Comparison of ENCODE assay signal across 16 cellular contexts in the genomic region with DNA sequence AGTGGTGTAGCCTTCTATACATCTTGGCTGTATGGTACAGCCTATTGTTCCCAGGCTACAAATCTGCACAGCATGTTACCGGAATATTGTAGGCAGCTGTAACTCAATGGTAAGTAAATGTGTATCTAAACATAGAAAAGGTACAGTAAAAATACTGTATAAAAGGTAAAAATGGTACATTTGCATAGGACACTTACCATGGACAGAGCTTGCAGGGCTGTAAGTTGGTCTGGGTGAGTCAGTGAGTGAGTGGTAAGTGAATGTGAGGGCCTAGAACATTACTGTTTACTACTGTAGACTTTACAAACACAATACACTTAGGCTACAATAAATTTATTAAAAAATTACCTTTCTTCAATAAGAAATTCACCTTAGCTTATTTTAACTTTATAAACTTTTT. TPM values are rescaled to one million over a fixed set of nuclear protein-coding genes. Genes with fewer than 3 reads are reported as not detected.
DNase-seq lines count a peak whose midpoint lies in the region; ATAC-seq and TF ChIP-seq lines count a peak whose summit lies in the region.
"Had no signal": no experiment of that assay in that cellular context is flagged by ENCODE, and none has a peak within 500 bp of the region (broad histone marks: within the 10 kb centered on the region; RNA-seq: fewer than 3 reads in every experiment).

No MANE protein-coding gene starts in this region.

- H3K9me1 ChIP-seq in IMR-90 (ENCODE audit: insufficient read depth, low read length), result no peaks in the 10 kb centered on the region

- in situ Hi-C loops in GM23248 (cut with MboI), result no loop called here
- in situ Hi-C loops in IMR-90 (cut with MboI; ENCODE audit: low sequenced_read_pairs), result no loop called here
- in situ Hi-C loops in GM13976 (cut with MboI; ENCODE audit: low sequenced_read_pairs, unreplicated experiment), result no loop called here

- H3K9ac ChIP-seq in GM23248, result no peak overlapping the region
- no peak overlapping the region for H3K9ac ChIP-seq in IMR-90 (ENCODE audit: low read depth, low read length)

- no peak overlapping the region for H3K4me2 ChIP-seq in GM23248 (ENCODE audit: unreplicated experiment)
- H3K4me2 ChIP-seq in IMR-90 (ENCODE audit: low read depth, low read length), result no peak overlapping the region

- peaks cover 10% of the 10 kb centered on the region in 2 experiments for H3K79me1 ChIP-seq in IMR-90 (ENCODE audit: low read depth in 1 of 2, low read length in 2 of 2)

- no peak overlapping the region for H2BK120ac ChIP-seq in IMR-90 (ENCODE audit: low read depth, low read length)

- H3K27ac ChIP-seq in GM23248 (no peak overlapping the region), IMR-90 (ENCODE audit: insufficient read depth, low read length) (no peak overlapping the region), sigmoid colon (no peak overlapping the region)

- no peak for TF ChIP-seq RAD21 in IMR-90 (IDR thresholded peaks at IDR 0.05; ENCODE audit: low read length)

- H2BK20ac ChIP-seq in IMR-90 (ENCODE audit: low read depth, low read length), result no peak overlapping the region

- no peaks in the 10 kb centered on the region for H3K9me3 ChIP-seq in GM23248 (ENCODE audit: low read depth)
- no peaks in the 10 kb centered on the region for H3K9me3 ChIP-seq in IMR-90 (ENCODE audit: control insufficient read depth, insufficient read depth, low read length)
- H3K9me3 ChIP-seq in sigmoid colon, result no peaks in the 10 kb centered on the region

- no peak for ATAC-seq in IMR-90 (ENCODE audit: low read depth)
- ATAC-seq in GM18520 (IDR thresholded peaks at IDR 0.05; ENCODE audit: unreplicated experiment), result no peak
- ATAC-seq: HCT116, HepG2, K562 had no signal

- intact Hi-C loops in IMR-90 (cut with micrococcal nuclease), result no loop called here
- intact Hi-C loops in sigmoid colon (cut with DNase I), result loop anchor here (10.0 kb wide), 1 partner anchor 159 kb away; no protein-coding TSS in a partner anchor

- no peaks in the 10 kb centered on the region for H3F3A ChIP-seq in GM23248 (ENCODE audit: insufficient read depth)

- H3K4me1 ChIP-seq in GM23248 (ENCODE audit: insufficient read depth), result no peaks in the 10 kb centered on the region
- H3K4me1 ChIP-seq in IMR-90 (ENCODE audit: control insufficient read depth, insufficient read depth, low read length), result no peaks in the 10 kb centered on the region
- H3K4me1 ChIP-seq in sigmoid colon, result peaks cover 0 to 15% (median 10%) of the 10 kb centered on the region in 4 donors

- H3K36me3 ChIP-seq in GM23248 (ENCODE audit: low read depth), result no peaks in the 10 kb centered on the region
- no peaks in the 10 kb centered on the region for H3K36me3 ChIP-seq in IMR-90 (ENCODE audit: control insufficient read depth, insufficient read depth, low read length)
- H3K36me3 ChIP-seq in sigmoid colon, result no peaks in the 10 kb centered on the region

- H2BK15ac ChIP-seq in IMR-90 (ENCODE audit: low read depth, low read length), result no peak overlapping the region

- H3K27me3 ChIP-seq in GM23248 (replicated peaks; ENCODE audit: insufficient read depth), result no peaks in the 10 kb centered on the region
- H3K27me3 ChIP-seq in IMR-90 (ENCODE audit: control insufficient read depth, insufficient read depth, low read length), result no peaks in the 10 kb centered on the region
- H3K27me3 ChIP-seq in sigmoid colon, result no peaks in the 10 kb centered on the region

- no peaks in the 10 kb centered on the region for H3K9me2 ChIP-seq in GM23248 (ENCODE audit: insufficient read depth)

- peak; percentile 2 for DNase-seq in GM23248
- peak; percentile 4 for DNase-seq in IMR-90
- peak; percentile 25 for DNase-seq in NCI-H2081 treated with DMSO at 0.1 percent for 48 hours (lab: John Stamatoyannopoulos, UW)
- peak; percentile 25 for DNase-seq in epithelial cell of esophagus (ENCODE audit: low read depth)
- no peak for DNase-seq in GM13976 (ENCODE audit: low spot score)
- DNase-seq in stimulated activated CD4-positive, alpha-beta T cell treated with anti-CD3 and anti-CD28 coated beads, Interleukin-4, amount 100 ng/mL, for 1 hour, result no peak
- DNase-seq in sigmoid colon, result no peak
- DNase-seq: C1 segment of cervical spinal cord; CD4-positive, alpha-beta memory T cell; COR-L47; DMS153; GF-D8 had no signal

- H4K91ac ChIP-seq in IMR-90 (ENCODE audit: insufficient read depth, low read depth, low read length), result no peak overlapping the region

- H3K79me2 ChIP-seq in GM23248 (ENCODE audit: insufficient read depth), result peaks cover 11% of the 10 kb centered on the region

- H4K8ac ChIP-seq in IMR-90 (ENCODE audit: low read depth in 2 of 2, low read length in 2 of 2), result no peak overlapping the region

- WGBS in GM23248 (ENCODE audit: low coverage in 1 of 2, low lambda C conversion rate in 2 of 2, missing lambda C conversion rate in 2 of 2), 2 experiments, result 89 to 95% methylated on average over 1 of the region's 1 CpG
- no CpG with 5 or more reads among the region's 1 CpG for WGBS in IMR-90 (ENCODE audit: extremely low coverage in 2 of 2, insufficient read length in 1 of 2), 2 experiments
- 99% methylated on average over 1 of the region's 1 CpG for WGBS in sigmoid colon, 2 donors

- no peak for TF ChIP-seq EP300 in sigmoid colon (IDR thresholded peaks at IDR 0.05)

- H2AFZ ChIP-seq in GM23248, result no peak overlapping the region
- no peak overlapping the region for H2AFZ ChIP-seq in IMR-90 (replicated peaks; ENCODE audit: low read length, poor library complexity)

- POLR2A ChIA-PET in IMR-90 (lab: Charles Lee; ENCODE audit: unreplicated experiment), result no interaction called here

- no peak overlapping the region for H3K4ac ChIP-seq in IMR-90 (ENCODE audit: low read depth, low read length)

- no peak overlapping the region for H3K18ac ChIP-seq in IMR-90 (ENCODE audit: low read depth, low read length)

- BruUV-seq in IMR-90 (replicated peaks; lab: Mats Ljungman, UMichigan), result no TSS peak

- TF ChIP-seq CTCF in IMR-90 (conservative IDR thresholded peaks at IDR 0.05; ENCODE audit: low read depth, low read length), result no peak
- no peak for TF ChIP-seq CTCF in epithelial cell of esophagus (IDR thresholded peaks at IDR 0.05; ENCODE audit: insufficient read depth, low read depth, low read length, missing control alignments)
- TF ChIP-seq CTCF in GM13976 (IDR thresholded peaks at IDR 0.05; ENCODE audit: borderline replicate concordance, control extremely low read depth, extremely low read depth, insufficient read depth, missing control alignments), result no peak
- no peak for TF ChIP-seq CTCF in sigmoid colon (IDR thresholded peaks at IDR 0.05)

- no peak overlapping the region for H2AK9ac ChIP-seq in IMR-90 (replicated peaks; ENCODE audit: low read depth, low read length, poor library complexity)

- TF ChIP-seq POLR2A in IMR-90 (IDR thresholded peaks at IDR 0.05; ENCODE audit: low read depth, low read length), result no peak
- TF ChIP-seq POLR2A in sigmoid colon (IDR thresholded peaks at IDR 0.05), result no peak

- no peak overlapping the region for H3K23ac ChIP-seq in IMR-90 (ENCODE audit: low read depth, low read length)

- no peak overlapping the region for H2AK5ac ChIP-seq in IMR-90 (ENCODE audit: low read depth, low read length)

- CTCF ChIA-PET in IMR-90 (lab: Yijun Ruan, JAX), result no interaction called here

- H3K14ac ChIP-seq in IMR-90 (replicated peaks; ENCODE audit: low read depth, low read length), result no peak overlapping the region

- dilution Hi-C loops in IMR-90 (cut with HindIII; ENCODE audit: low sequenced_read_pairs, unreplicated experiment), result no loop called here

- no peak overlapping the region for H4K5ac ChIP-seq in IMR-90 (ENCODE audit: low read depth, low read length)

- no peaks in the 10 kb centered on the region for H4K20me1 ChIP-seq in GM23248 (ENCODE audit: insufficient read depth)
- no peaks in the 10 kb centered on the region for H4K20me1 ChIP-seq in IMR-90 (ENCODE audit: insufficient read depth, low read length)

- H3K4me3 ChIP-seq in GM23248 (no peak overlapping the region), IMR-90 (ENCODE audit: insufficient read depth, low read depth, low read length) (no peak overlapping the region), epithelial cell of esophagus (ENCODE audit: low read length) (no peak overlapping the region), sigmoid colon (no peak overlapping the region)
- H3K4me3 ChIP-seq: K562 had no signal

- H2BK5ac ChIP-seq in IMR-90 (ENCODE audit: low read depth, low read length, poor library complexity, severe bottlenecking), result no peak overlapping the region

- no peak overlapping the region for H3K56ac ChIP-seq in IMR-90 (ENCODE audit: extremely low read depth, insufficient read depth, low read length)

TF ChIP-seq in IMR-90, 13 proteins besides CTCF, POLR2A, EP300 and RAD21 (continues in another document):
- TF ChIP-seq NFE2L2 (IDR thresholded peaks at IDR 0.05; ENCODE audit: low read depth, low read length), result no peak
- TF ChIP-seq BHLHE40 (IDR thresholded peaks at IDR 0.05; ENCODE audit: low read depth, low read length), result no peak
- no peak for TF ChIP-seq SMC3 (IDR thresholded peaks at IDR 0.05; ENCODE audit: low read depth, low read length)
- no peak for TF ChIP-seq RFX5 (IDR thresholded peaks at IDR 0.05; ENCODE audit: low read depth, low read length)
- TF ChIP-seq MAZ (IDR thresholded peaks at IDR 0.05; ENCODE audit: borderline replicate concordance, low read depth, low read length), result no peak
- TF ChIP-seq, protein P1, sequence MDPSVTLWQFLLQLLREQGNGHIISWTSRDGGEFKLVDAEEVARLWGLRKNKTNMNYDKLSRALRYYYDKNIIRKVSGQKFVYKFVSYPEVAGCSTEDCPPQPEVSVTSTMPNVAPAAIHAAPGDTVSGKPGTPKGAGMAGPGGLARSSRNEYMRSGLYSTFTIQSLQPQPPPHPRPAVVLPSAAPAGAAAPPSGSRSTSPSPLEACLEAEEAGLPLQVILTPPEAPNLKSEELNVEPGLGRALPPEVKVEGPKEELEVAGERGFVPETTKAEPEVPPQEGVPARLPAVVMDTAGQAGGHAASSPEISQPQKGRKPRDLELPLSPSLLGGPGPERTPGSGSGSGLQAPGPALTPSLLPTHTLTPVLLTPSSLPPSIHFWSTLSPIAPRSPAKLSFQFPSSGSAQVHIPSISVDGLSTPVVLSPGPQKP (IDR thresholded peaks at IDR 0.05; ENCODE audit: borderline replicate concordance, low read depth, low read length), result no peak
- no peak for TF ChIP-seq FOS (IDR thresholded peaks at IDR 0.05; ENCODE audit: low read depth, low read length)

RNA-seq across cellular contexts. Expression of a gene that starts 3.7 kb away (rescaled TPM):
- 12.8 and 13.0 TPM in 2 replicates for total RNA-seq in GM23248 (2014; rRNA removed; shearing (Covaris generic))
- polyA plus RNA-seq in GM23248 (2016; fragmentation: Nextera tagmentation; extraction: Ambion mirVana) (22.2 and 22.5 TPM in 2 replicates), IMR-90 (2012; rRNA removed) (27.7 and 32.1 TPM in 2 replicates), sigmoid colon (10 to 100 TPM; 28.8 to 38.5 (median 31.0) TPM)
- total RNA-seq in IMR-90 (2012; rRNA removed) (20.6 and 36.7 TPM in 2 replicates), sigmoid colon (10 to 100 TPM; 13.8 to 18.4 (median 17.8) TPM)
- 10.9 and 34.2 TPM in 2 replicates for polyA plus RNA-seq in IMR-90 (2012; cell fraction: cytosol; rRNA removed)
- 10.9 and 48.1 TPM in 2 replicates for polyA plus RNA-seq in IMR-90 (2012; cell fraction: nucleus; rRNA removed; ENCODE audit: low replicate concordance)

Comparison
In these comparisons a context has a peak if more than half of its experiments do, and no peak if none do; other contexts are left out.
1. DNase-seq: peak in GM23248 (single experiment), IMR-90 (single experiment), NCI-H2081 treated with DMSO at 0.1 percent for 48 hours (single experiment) and epithelial cell of esophagus (single experiment); none in GM13976 (single experiment), stimulated activated CD4-positive, alpha-beta T cell treated with anti-CD3 and anti-CD28 coated beads, Interleukin-4, amount 100 ng/mL, for 1 hour (single experiment) and sigmoid colon (single experiment).